Comparison of ENCODE assay signal across 26 cellular contexts in genomic region chr10:110462308-110463095, GRCh38. TPM values are rescaled to one million over a fixed set of nuclear protein-coding genes. Genes with fewer than 3 reads are reported as not detected.
DNase-seq lines count a peak whose midpoint lies in the region; ATAC-seq, FAIRE-seq and TF ChIP-seq lines count a peak whose summit lies in the region.
"Had no signal": no experiment of that assay in that cellular context is flagged by ENCODE, and none has a peak within 500 bp of the region (broad histone marks: within the 10 kb centered on the region; RNA-seq: fewer than 3 reads in every experiment).

No MANE protein-coding gene starts in this region.

- H3K4me3 Mint-ChIP-seq in natural killer cell treated with Interleukin-12 subunit alpha and Interleukin-12 subunit beta and Interleukin-15 and Interleukin-18, amount 100 ng/mL, for 72 hours: no peak overlapping the region
- H3K4me3 Mint-ChIP-seq: activated CD4-positive, alpha-beta memory T cell treated with anti-CD3 and anti-CD28 coated beads, Interleukin-2, amount 10 ng/mL, durations not matched to agents 7 days and 5 days; activated T-cell treated with anti-CD3 and anti-CD28 coated beads, Interleukin-2, amount 50 U/mL, for 4 hours; central memory CD8-positive, alpha-beta T cell had no signal

- DNase-seq in A549 (ENCODE audit: low read depth in 1 of 2, low spot score in 1 of 2): no peak
- DNase-seq in epidermal melanocyte (ENCODE audit: insufficient read length, low spot score): peak; percentile 40
- no peak for DNase-seq in natural killer cell treated with Interleukin-12 subunit alpha and Interleukin-12 subunit beta and Interleukin-15 and Interleukin-18, amount 100 ng/mL, for 72 hours (ENCODE audit: low spot score)
- DNase-seq in activated naive CD4-positive, alpha-beta T cell (lab: John Stamatoyannopoulos, UW): no peak
- no peak for DNase-seq in trophoblast cell
- no peak for DNase-seq in left colon
- DNase-seq: activated CD4-positive, alpha-beta memory T cell treated with anti-CD3 and anti-CD28 coated beads, Interleukin-2, amount 10 ng/mL, durations not matched to agents 7 days and 5 days; activated CD4-positive, CD25-positive, alpha-beta regulatory T cell; activated naive CD4-positive, alpha-beta T cell treated with anti-CD3 and anti-CD28 coated beads, Interleukin-2, amount 50 U/mL, for 16 hours; activated T-cell treated with anti-CD3 and anti-CD28 coated beads, Interleukin-2, amount 50 U/mL, for 4 hours; C1 segment of cervical spinal cord; dorsolateral prefrontal cortex; EL; foreskin fibroblast; MV-4-11; NCI-H1694 treated with DMSO at 0.1 percent for 48 hours; pancreas; sigmoid colon; testis had no signal

- 91% methylated on average over 16 of the region's 16 CpGs for WGBS in A549 (ENCODE audit: missing lambda C conversion rate)
- no CpG with 5 or more reads among the region's 16 CpGs for WGBS in trophoblast cell (ENCODE audit: extremely low coverage, insufficient coverage, insufficient read length)

- H3K36me3 Mint-ChIP-seq in natural killer cell treated with Interleukin-12 subunit alpha and Interleukin-12 subunit beta and Interleukin-15 and Interleukin-18, amount 100 ng/mL, for 72 hours: no peaks in the 10 kb centered on the region

- H3K27me3 ChIP-seq in trophoblast cell (ENCODE audit: insufficient read depth, low read length): no peaks in the 10 kb centered on the region
- H3K27me3 ChIP-seq: dorsolateral prefrontal cortex, hepatocyte, pancreas, sigmoid colon, testis had no signal

- no peak overlapping the region for H4K12ac ChIP-seq in trophoblast cell (ENCODE audit: low read depth, low read length)

- H3K36me3 ChIP-seq in HEK293 (ENCODE audit: control insufficient read depth in 2 of 2, insufficient read depth in 1 of 2, low read length in 2 of 2): no peaks in the 10 kb centered on the region
- no peaks in the 10 kb centered on the region for H3K36me3 ChIP-seq in trophoblast cell (ENCODE audit: control insufficient read depth in 1 of 2, insufficient read depth in 2 of 2, low read length in 2 of 2)
- H3K36me3 ChIP-seq: pancreas, sigmoid colon had no signal

- peak overlapping the region; percentile 91 to 93; a peak in 4 of 6 replicates for H3K27ac ChIP-seq in A549
- no peak overlapping the region for H3K27ac ChIP-seq in HEK293 (ENCODE audit: extremely low read depth, low read depth, low read length)
- H3K27ac ChIP-seq in trophoblast cell (ENCODE audit: low read depth, low read length): no peak overlapping the region
- H3K27ac ChIP-seq: epithelial cell of prostate, hepatocyte, pancreas, sigmoid colon, testis had no signal

- TF ChIP-seq POLR2A in A549 (IDR thresholded peaks at IDR 0.05; ENCODE audit: low read length): no peak

- H4K91ac ChIP-seq in trophoblast cell (ENCODE audit: low read depth, low read length): no peak overlapping the region

- H2AK5ac ChIP-seq in trophoblast cell (ENCODE audit: low read length): no peak overlapping the region

- TF ChIP-seq CTCF in A549 (IDR thresholded peaks at IDR 0.05) (no peak), HEK293 (tag by site-specific recombination; IDR thresholded peaks at IDR 0.05) (no peak)

- H3K14ac ChIP-seq in trophoblast cell (ENCODE audit: low read length): no peak overlapping the region

- POLR2A ChIA-PET in A549 (lab: Yijun Ruan, JAX) (no interaction called here), HEK293 (lab: Yijun Ruan, JAX) (no interaction called here)

- no peak overlapping the region for H3K4me2 ChIP-seq in A549
- H3K4me2 ChIP-seq in trophoblast cell (ENCODE audit: low read length): no peak overlapping the region
- H3K4me2 ChIP-seq: hepatocyte had no signal

- FAIRE-seq in A549 (lab: Jason Lieb, UNC): no peak
- FAIRE-seq: pancreas had no signal

- no peaks in the 10 kb centered on the region for H3K27me3 Mint-ChIP-seq in natural killer cell treated with Interleukin-12 subunit alpha and Interleukin-12 subunit beta and Interleukin-15 and Interleukin-18, amount 100 ng/mL, for 72 hours
- H3K27me3 Mint-ChIP-seq: activated CD4-positive, alpha-beta memory T cell treated with anti-CD3 and anti-CD28 coated beads, Interleukin-2, amount 10 ng/mL, durations not matched to agents 7 days and 5 days; central memory CD8-positive, alpha-beta T cell had no signal

- H3K4ac ChIP-seq in trophoblast cell (ENCODE audit: low read depth, low read length): no peak overlapping the region

- no peak overlapping the region for H3K23ac ChIP-seq in trophoblast cell (ENCODE audit: low read length)

- no peak for TF ChIP-seq EP300 in A549 (IDR thresholded peaks at IDR 0.05)

- H3K4me1 ChIP-seq in A549: peaks cover 41% of the 10 kb centered on the region
- no peaks in the 10 kb centered on the region for H3K4me1 ChIP-seq in HEK293 (ENCODE audit: control insufficient read depth, insufficient read depth, low read length)
- peaks cover 0 to under 1% of the 10 kb centered on the region in 2 experiments for H3K4me1 ChIP-seq in trophoblast cell (ENCODE audit: control insufficient read depth in 1 of 2, insufficient read depth in 2 of 2, low read length in 2 of 2)
- H3K4me1 ChIP-seq: pancreas, sigmoid colon, testis had no signal

- no peak overlapping the region for H2BK120ac ChIP-seq in trophoblast cell (ENCODE audit: insufficient read depth, low read length, poor library complexity)

- H3K79me1 ChIP-seq in trophoblast cell (ENCODE audit: low read length): peaks cover 3% of the 10 kb centered on the region

- no peak overlapping the region for H3K18ac ChIP-seq in trophoblast cell (ENCODE audit: low read length)

- H3K27ac Mint-ChIP-seq in natural killer cell treated with Interleukin-12 subunit alpha and Interleukin-12 subunit beta and Interleukin-15 and Interleukin-18, amount 100 ng/mL, for 72 hours: peak overlapping the region; percentile 25 to 81
- H3K27ac Mint-ChIP-seq: activated CD4-positive, alpha-beta memory T cell treated with anti-CD3 and anti-CD28 coated beads, Interleukin-2, amount 10 ng/mL, durations not matched to agents 7 days and 5 days had no signal

- no peak overlapping the region for H2BK5ac ChIP-seq in trophoblast cell (ENCODE audit: low read depth, low read length, poor library complexity)

- no peak overlapping the region for H3K9ac ChIP-seq in trophoblast cell (ENCODE audit: low read length)

- H3K9me3 ChIP-seq in A549: no peaks in the 10 kb centered on the region
- no peaks in the 10 kb centered on the region for H3K9me3 ChIP-seq in HEK293 (ENCODE audit: control insufficient read depth, insufficient read depth, low read depth, low read length)
- H3K9me3 ChIP-seq in trophoblast cell (ENCODE audit: insufficient read depth, low read depth, low read length): no peaks in the 10 kb centered on the region
- H3K9me3 ChIP-seq: pancreas, sigmoid colon, testis had no signal

- H4K8ac ChIP-seq in trophoblast cell (ENCODE audit: low read depth, low read length): no peak overlapping the region

- peaks cover 47 to 50% of the 10 kb centered on the region in 2 donors for H3K4me1 Mint-ChIP-seq in natural killer cell treated with Interleukin-12 subunit alpha and Interleukin-12 subunit beta and Interleukin-15 and Interleukin-18, amount 100 ng/mL, for 72 hours (ENCODE audit: low read depth in 2 of 2)

- H3K4me3 ChIP-seq in A549 (no peak overlapping the region), HEK293 (ENCODE audit: low read depth, low read length) (no peak overlapping the region), trophoblast cell (ENCODE audit: low read depth, low read length) (no peak overlapping the region)
- H3K4me3 ChIP-seq: dorsolateral prefrontal cortex, hepatocyte, lung, pancreas, sigmoid colon, testis had no signal

- intact Hi-C loops in left colon (cut with DNase I, micrococcal nuclease): no loop called here

- H2AFZ ChIP-seq in trophoblast cell (ENCODE audit: insufficient read depth, low read length, poor library complexity): no peak overlapping the region
- H2AFZ ChIP-seq: hepatocyte had no signal

- no peak for TF ChIP-seq RAD21 in A549 (conservative IDR thresholded peaks at IDR 0.05 in 1 of 2, IDR thresholded peaks at IDR 0.05 in 1 of 2)

- no peaks in the 10 kb centered on the region for H3K79me2 ChIP-seq in trophoblast cell (ENCODE audit: control insufficient read depth, insufficient read depth, low read length, poor library complexity)
- H3K79me2 ChIP-seq: hepatocyte had no signal

- H2BK12ac ChIP-seq in trophoblast cell (ENCODE audit: low read length): no peak overlapping the region

- H3K9me3 Mint-ChIP-seq in natural killer cell treated with Interleukin-12 subunit alpha and Interleukin-12 subunit beta and Interleukin-15 and Interleukin-18, amount 100 ng/mL, for 72 hours: no peaks in the 10 kb centered on the region
- H3K9me3 Mint-ChIP-seq: activated T-cell treated with anti-CD3 and anti-CD28 coated beads, Interleukin-2, amount 50 U/mL, for 4 hours; central memory CD8-positive, alpha-beta T cell had no signal

- ATAC-seq in A549: no peak
- no peak for ATAC-seq in natural killer cell treated with Interleukin-12 subunit alpha and Interleukin-12 subunit beta and Interleukin-15 and Interleukin-18, amount 100 ng/mL, for 72 hours
- ATAC-seq in GM21360 (IDR thresholded peaks at IDR 0.05; ENCODE audit: unreplicated experiment): no peak
- no peak for ATAC-seq in left colon
- ATAC-seq: activated T-cell treated with anti-CD3 and anti-CD28 coated beads, Interleukin-2, amount 50 U/mL, for 4 hours; pancreas; Right ventricle myocardium inferior had no signal

- CTCF ChIA-PET in A549 (lab: Yijun Ruan, JAX) (interaction anchor here (1.0 to 2.4 kb wide), 3 partner anchors 10 to 15 kb away, joined by 3 to 7 read pairs (median 3); no protein-coding TSS in a partner anchor), HEK293 (lab: Yijun Ruan, JAX) (interaction anchor here (1.6 kb wide), 1 partner anchor 11 kb away, joined by 3 read pairs; no protein-coding TSS in a partner anchor)

TF ChIP-seq in A549, 52 proteins besides CTCF, POLR2A, EP300 and RAD21 (continues in another document):
- TF ChIP-seq SMC3 (IDR thresholded peaks at IDR 0.05) (no peak), CBX2 (IDR thresholded peaks at IDR 0.05; ENCODE audit: borderline replicate concordance, low read depth) (no peak), TP53 (CRISPR knock-in tag; IDR thresholded peaks at IDR 0.05) (no peak), EHMT2 (IDR thresholded peaks at IDR 0.05; ENCODE audit: low read depth) (no peak)

RNA-seq across cellular contexts. Expression of gene DUSP5, which starts 35.2 kb away (rescaled TPM):
- polyA plus RNA-seq in A549 (2011; rRNA removed) (152 and 171 TPM in 2 replicates), A549 (2017; fragmentation: RNase III; extraction: RNeasy Plus Mini Kit Qiagen cat#74134 plus additional on column Dnase treatment) (47.9 to 49.3 TPM (median 48.8 TPM) in 3 replicates)
- 92.2 and 125 TPM in 2 replicates for polyA plus RNA-seq in A549 (2012; cell fraction: cytosol; rRNA removed)
- 137 and 140 TPM in 2 replicates for polyA plus RNA-seq in A549 (2012; cell fraction: nucleus; rRNA removed)
- polyA minus RNA-seq in A549 (2011; rRNA and poly(A)+ RNA removed): 652 and 758 TPM in 2 replicates
- 100 to 1,000 TPM; 159 to 311 TPM for total RNA-seq in natural killer cell treated with Interleukin-12 subunit alpha and Interleukin-12 subunit beta and Interleukin-15 and Interleukin-18, amount 100 ng/mL, for 72 hours
- 157 and 165 TPM in 2 replicates for polyA plus RNA-seq in trophoblast cell (2013)
- 10 to 100 TPM in 1 of 2 donors, 1 to 10 TPM in 1; 7.1 to 52.2 TPM for total RNA-seq in left colon

Comparison
In these comparisons a context has a peak if more than half of its experiments do, and no peak if none do; other contexts are left out.
1. H3K27ac ChIP-seq: peak in A549 (2 of 2); none in HEK293 (single experiment) and trophoblast cell (single experiment).